In genomic region chr2:68390600-68390999, GRCh38 we compare ENCODE assay signal across 21 cellular contexts. TPM values are rescaled to one million over a fixed set of nuclear protein-coding genes. Genes with fewer than 3 reads are reported as not detected.
DNase-seq lines count a peak whose midpoint lies in the region; ATAC-seq and TF ChIP-seq lines count a peak whose summit lies in the region.
"Had no signal": no experiment of that assay in that cellular context is flagged by ENCODE, and none has a peak within 500 bp of the region (broad histone marks: within the 10 kb centered on the region; RNA-seq: fewer than 3 reads in every experiment).

No MANE protein-coding gene starts in this region.

- no peak overlapping the region for H3K9ac ChIP-seq in BLaER1

- DNase-seq in HAP-1 (ENCODE audit: low spot score in 2 of 2): peak; percentile 41 to 86
- DNase-seq in memory B cell (ENCODE audit: low spot score in 2 of 2): no peak
- no peak for DNase-seq in upper lobe of right lung
- DNase-seq in activated gamma-delta T cell treated with Interleukin-2 at 50 U/mL for 16 hours: no peak
- DNase-seq in iPS-NIHi7 (ENCODE audit: extremely low spot score): no peak
- no peak for DNase-seq in NCI-H1417 treated with DMSO at 0.1 percent for 48 hours (lab: John Stamatoyannopoulos, UW)
- DNase-seq: activated CD4-positive, alpha-beta T cell treated with anti-CD3 and anti-CD28 coated beads for 4 hours; activated CD8-positive, alpha-beta memory T cell treated with anti-CD3 and anti-CD28 coated beads for 24 hours; activated gamma-delta T cell; activated T-cell treated with anti-CD3 and anti-CD28 coated beads, Interleukin-2, amount 50 U/mL, for 1 hour; dermis blood vessel endothelial cell; mesendoderm; NCI-H1436 treated with DMSO at 0.1 percent for 48 hours; occipital lobe had no signal

- H3K4me3 ChIP-seq in BLaER1 (peak overlapping the region; percentile 42; the same call in 1 of the 2 replicates), HAP-1 (no peak overlapping the region), upper lobe of right lung (no peak overlapping the region)

- H4K20me1 ChIP-seq in BLaER1: no peaks in the 10 kb centered on the region

- H3K9me3 ChIP-seq in BLaER1 (0 out of 2 replicates have a peak, but pooled peaks cover 1% of the 10 kb centered on the region), HAP-1 (no peaks in the 10 kb centered on the region), upper lobe of right lung (no peaks in the 10 kb centered on the region)

- H3K4me1 ChIP-seq in BLaER1 (peaks cover 96% of the 10 kb centered on the region), HAP-1 (peaks cover 11% of the 10 kb centered on the region), upper lobe of right lung (peaks cover 25% of the 10 kb centered on the region)

- peak overlapping the region; percentile 76 for H3K4me2 ChIP-seq in BLaER1

- in situ Hi-C loops in HAP-1 (cut with MboI; ENCODE audit: low sequenced_read_pairs): no loop called here

- H3K27ac Mint-ChIP-seq in memory B cell: peak overlapping the region; percentile 46
- H3K27ac Mint-ChIP-seq: T-helper 1 cell treated with Interleukin-12 subunit alpha and Interleukin-12 subunit beta and Interleukin-4 antibody, amounts not matched to agents 30 μg/mL and 1 μg/mL, for 36 hours; type B pancreatic cell had no signal

- intact Hi-C loops in upper lobe of right lung (cut with DNase I): no loop called here

- peaks cover 53% of the 10 kb centered on the region for H3K36me3 Mint-ChIP-seq in memory B cell
- H3K36me3 Mint-ChIP-seq: type B pancreatic cell had no signal

- H3K4me3 Mint-ChIP-seq in memory B cell: no peak overlapping the region
- H3K4me3 Mint-ChIP-seq: T-helper 1 cell treated with Interleukin-12 subunit alpha and Interleukin-12 subunit beta and Interleukin-4 antibody, amounts not matched to agents 30 μg/mL and 1 μg/mL, for 36 hours; type B pancreatic cell had no signal

- H3K4me1 Mint-ChIP-seq in memory B cell: peaks cover 43% of the 10 kb centered on the region

- H3K27me3 ChIP-seq in BLaER1 (no peaks in the 10 kb centered on the region), HAP-1 (ENCODE audit: low read depth) (peaks cover 52% of the 10 kb centered on the region), upper lobe of right lung (no peaks in the 10 kb centered on the region)

- ATAC-seq in memory B cell (ENCODE audit: low read depth): no peak
- no peak for ATAC-seq in upper lobe of right lung

- H3K27me3 Mint-ChIP-seq in memory B cell: no peaks in the 10 kb centered on the region
- H3K27me3 Mint-ChIP-seq: IgD-negative memory B cell had no signal

- H3K36me3 ChIP-seq in BLaER1 (peaks cover 56% of the 10 kb centered on the region), HAP-1 (replicated peaks) (no peaks in the 10 kb centered on the region), upper lobe of right lung (no peaks in the 10 kb centered on the region)

- H3K27ac ChIP-seq in BLaER1 (0 out of 2 replicates have a peak overlapping the region, but pooled peaks have one; percentile 82), angular gyrus (ENCODE audit: low read depth, low read length) (peak overlapping the region; percentile 35), upper lobe of right lung (no peak overlapping the region)

- peaks cover 1% of the 10 kb centered on the region for H3K9me3 Mint-ChIP-seq in memory B cell
- H3K9me3 Mint-ChIP-seq: IgD-negative memory B cell; T-helper 1 cell treated with Interleukin-12 subunit alpha and Interleukin-12 subunit beta and Interleukin-4 antibody, amounts not matched to agents 30 μg/mL and 1 μg/mL, for 36 hours; type B pancreatic cell had no signal

- TF ChIP-seq CTCF in upper lobe of right lung (IDR thresholded peaks at IDR 0.05): no peak

RNA-seq across cellular contexts. Expression of gene PLEK, which starts 25.5 kb away (rescaled TPM):
- 32.9 TPM for total RNA-seq in upper lobe of right lung
- total RNA-seq: NCI-H460, SK-MEL-5 had no signal

Comparison
In these comparisons a context has a peak if more than half of its experiments do, and no peak if none do; other contexts are left out.
1. DNase-seq: peak in HAP-1 (2 of 2); none in memory B cell (0 of 2), upper lobe of right lung (single experiment), activated gamma-delta T cell treated with Interleukin-2 at 50 U/mL for 16 hours (single experiment), iPS-NIHi7 (single experiment) and NCI-H1417 treated with DMSO at 0.1 percent for 48 hours (single experiment).